ENCODE assay signal across 9 cellular contexts in the genomic region with DNA sequence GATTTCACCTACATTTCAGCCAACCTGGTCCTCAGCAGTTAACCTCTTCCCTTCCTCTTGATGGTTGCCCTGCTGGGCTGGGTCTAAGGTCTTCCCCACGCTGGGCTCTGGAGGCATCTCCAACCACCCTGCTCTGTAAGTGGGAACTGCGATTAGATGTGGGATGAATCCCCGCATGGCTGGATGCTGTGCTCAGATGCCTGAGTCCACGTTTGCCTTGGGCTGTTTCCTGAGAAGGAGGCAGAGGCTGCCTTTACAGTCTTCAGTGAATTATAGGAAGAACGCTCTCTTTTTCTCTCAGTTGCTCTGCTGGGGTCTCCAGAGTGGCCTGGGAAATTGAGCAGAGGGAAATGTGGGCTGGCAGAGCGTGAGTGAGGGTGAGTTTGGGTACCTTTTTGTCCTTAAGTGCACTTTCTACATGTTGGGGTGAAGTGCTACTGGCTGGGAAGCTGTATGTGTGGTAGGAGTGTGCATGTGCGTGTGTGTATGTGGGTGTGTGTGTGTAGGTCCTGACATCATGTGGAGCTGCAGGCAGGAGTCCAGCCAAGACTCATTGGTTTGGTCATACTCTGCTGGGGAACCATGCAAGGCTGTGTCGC. TPM values are rescaled to one million over a fixed set of nuclear protein-coding genes. Genes with fewer than 3 reads are reported as not detected.
DNase-seq lines count a peak whose midpoint lies in the region; ATAC-seq and TF ChIP-seq lines count a peak whose summit lies in the region.
"Had no signal": no experiment of that assay in that cellular context is flagged by ENCODE, and none has a peak within 500 bp of the region (broad histone marks: within the 10 kb centered on the region; RNA-seq: fewer than 3 reads in every experiment).

No MANE protein-coding gene starts in this region.

- peaks cover 0 to 16% (median 0%) of the 10 kb centered on the region in 9 donors for H3K36me3 ChIP-seq in heart left ventricle
- no peaks in the 10 kb centered on the region for H3K36me3 ChIP-seq in adrenal gland (replicated peaks in 1 of 2)
- H3K36me3 ChIP-seq in muscle layer of duodenum (ENCODE audit: control insufficient read depth in 1 of 2, insufficient read depth in 2 of 2, low read length in 2 of 2): no peaks in the 10 kb centered on the region
- peaks cover 0 to 7% (median 0%) of the 10 kb centered on the region in 4 donors for H3K36me3 ChIP-seq in upper lobe of left lung

- no peak overlapping the region for H3K4me3 Mint-ChIP-seq in HFFc6

- peaks cover 0 to 12% (median 0%) of the 10 kb centered on the region in 12 donors for H3K9me3 ChIP-seq in heart left ventricle
- no peaks in the 10 kb centered on the region for H3K9me3 ChIP-seq in adrenal gland (replicated peaks in 1 of 3)
- peaks cover 4 to 6% of the 10 kb centered on the region in 2 donors for H3K9me3 ChIP-seq in muscle layer of duodenum (ENCODE audit: control insufficient read depth in 1 of 2, low read length in 2 of 2)
- no peaks in the 10 kb centered on the region for H3K9me3 ChIP-seq in upper lobe of left lung

- H3K9me3 Mint-ChIP-seq in HFFc6: no peaks in the 10 kb centered on the region

- TF ChIP-seq CTCF in heart left ventricle (IDR thresholded peaks at IDR 0.05) (no peak), adrenal gland (IDR thresholded peaks at IDR 0.05) (no peak), upper lobe of left lung (IDR thresholded peaks at IDR 0.05) (no peak), HFFc6 (IDR thresholded peaks at IDR 0.05) (no peak)

- peaks cover 5% of the 10 kb centered on the region; the same call in 1 of the 2 replicates for H3K4me1 Mint-ChIP-seq in HFFc6 (ENCODE audit: low read depth)

- intact Hi-C loops in heart left ventricle (cut with DNase I): loop anchor here in 9 of 10 donors (2.0 to 10.0 kb wide), 14 partner anchors 60 to 303 kb away; a partner anchor contains a TSS
- intact Hi-C loops in cardiac septum (cut with DNase I): loop anchor here (5.0 kb wide), 2 partner anchors 65 to 180 kb away; a partner anchor contains a TSS
- intact Hi-C loops in adrenal gland (cut with DNase I): loop anchor here in 1 of 2 donors (10.0 kb wide), 1 partner anchor 293 kb away; no protein-coding TSS in a partner anchor

- TF ChIP-seq POLR2A in heart left ventricle (IDR thresholded peaks at IDR 0.05) (no peak), adrenal gland (IDR thresholded peaks at IDR 0.05) (no peak), upper lobe of left lung (IDR thresholded peaks at IDR 0.05) (peak in 1 of 4 donors; percentile 5)

- peak overlapping the region; percentile 75 to 97 (median 88) for H3K27ac ChIP-seq in heart left ventricle
- peak overlapping the region in 3 of 5 donors; percentile 23 to 84 (median 51) for H3K27ac ChIP-seq in adrenal gland
- peak overlapping the region; percentile 67 for H3K27ac ChIP-seq in muscle layer of duodenum (ENCODE audit: low read length)
- H3K27ac ChIP-seq in upper lobe of left lung: peak overlapping the region; percentile 77 to 90 (median 88)

- TF ChIP-seq EP300 in upper lobe of left lung (IDR thresholded peaks at IDR 0.05): no peak

- ATAC-seq in heart left ventricle (peak in 3 of 4 donors; percentile 26 to 37 (median 29)), upper lobe of left lung (ENCODE audit: low FRiP score in 2 of 2) (no peak)

- H3K4me3 ChIP-seq in heart left ventricle: peak overlapping the region; percentile 39 to 74 (median 62)
- peak overlapping the region in 1 of 4 donors; percentile 52 for H3K4me3 ChIP-seq in adrenal gland
- peak overlapping the region; percentile 60 to 61 for H3K4me3 ChIP-seq in muscle layer of duodenum (ENCODE audit: low read depth in 1 of 2, low read length in 2 of 2)
- peak overlapping the region; percentile 51 to 65 (median 57) for H3K4me3 ChIP-seq in upper lobe of left lung

- peaks cover 28% of the 10 kb centered on the region for H3K27me3 Mint-ChIP-seq in HFFc6 (ENCODE audit: insufficient read depth)

- H3K27ac Mint-ChIP-seq in HFFc6: no peak overlapping the region

- peak in 3 of 5 donors; percentile 50 to 60 (median 54) for DNase-seq in heart left ventricle
- DNase-seq in cardiac septum (ENCODE audit: low spot score): no peak
- DNase-seq in adrenal gland: peak in 1 of 7 donors; percentile 38
- DNase-seq in upper lobe of left lung: no peak
- no peak for DNase-seq in ureter (ENCODE audit: low spot score)
- no peak for DNase-seq in HFFc6
- DNase-seq in NCI-H128 (lab: John Stamatoyannopoulos, UW; ENCODE audit: unreplicated experiment): no peak

- peaks cover 0 to 44% (median 15%) of the 10 kb centered on the region in 12 donors for H3K4me1 ChIP-seq in heart left ventricle
- peaks cover 2 to 14% of the 10 kb centered on the region in 2 donors for H3K4me1 ChIP-seq in adrenal gland (replicated peaks in 1 of 2)
- peaks cover 5 to 12% of the 10 kb centered on the region in 2 donors for H3K4me1 ChIP-seq in muscle layer of duodenum (ENCODE audit: control insufficient read depth in 1 of 2, insufficient read depth in 2 of 2, low read length in 2 of 2)
- peaks cover 17 to 30% (median 24%) of the 10 kb centered on the region in 4 donors for H3K4me1 ChIP-seq in upper lobe of left lung

- WGBS in heart left ventricle, 4 donors: 49 to 53% (median 50%) methylated on average over 8 of the region's 8 CpGs
- WGBS in adrenal gland, 4 donors: 44 to 48% (median 45%) methylated on average over 8 of the region's 8 CpGs
- 33 to 46% methylated on average over 7 to 8 of the region's 8 CpGs for WGBS in upper lobe of left lung, 2 donors

- H3K36me3 Mint-ChIP-seq in HFFc6 (ENCODE audit: low read depth): no peaks in the 10 kb centered on the region

- no peaks in the 10 kb centered on the region for H3K27me3 ChIP-seq in heart left ventricle
- peaks cover 6% of the 10 kb centered on the region for H3K27me3 ChIP-seq in adrenal gland
- no peaks in the 10 kb centered on the region for H3K27me3 ChIP-seq in muscle layer of duodenum (ENCODE audit: low read depth, low read length)
- H3K27me3 ChIP-seq in upper lobe of left lung: no peaks in the 10 kb centered on the region

RNA-seq across cellular contexts. Expression of a gene that starts 1.5 kb away (rescaled TPM):
- total RNA-seq in heart left ventricle: 10 to 100 TPM; 11.3 to 36.0 (median 14.9) TPM
- 10 to 100 TPM; 11.7 to 20.3 TPM for polyA plus RNA-seq in heart left ventricle
- total RNA-seq in cardiac septum: 16.3 TPM
- total RNA-seq in adrenal gland: 10 to 100 TPM in 5 of 8 donors, 1 to 10 TPM in 3; 8.2 to 18.4 (median 11.6) TPM
- 1 to 10 TPM; 6.1 to 9.3 (median 6.8) TPM for polyA plus RNA-seq in adrenal gland
- 10 to 100 TPM; 15.6 to 39.6 (median 31.7) TPM for total RNA-seq in upper lobe of left lung
- 13.6 TPM for total RNA-seq in ureter
- total RNA-seq in HFFc6 (2021; fragmentation: NEBNext Ultra II Directional; extraction: Animal tissue kit (Norgen Biotek cat#: 25700)): not detected
- polyA plus RNA-seq: AG04450 had no signal

Comparison
In these comparisons a context has a peak if more than half of its experiments do, and no peak if none do; other contexts are left out.
1. DNase-seq: peak in heart left ventricle (3 of 5); none in cardiac septum (single experiment), upper lobe of left lung (0 of 2), ureter (single experiment), HFFc6 (single experiment) and NCI-H128 (single experiment).
2. ATAC-seq: peak in heart left ventricle (3 of 4); none in upper lobe of left lung (0 of 2).
3. RNA of a gene that starts 1.5 kb away (total RNA-seq): 15.6 to 39.6 TPM in upper lobe of left lung, 16.3 TPM in cardiac septum (single experiment), 11.3 to 36.0 TPM in heart left ventricle, 13.6 TPM in ureter (single experiment) and 8.2 to 18.4 TPM in adrenal gland; not detected in HFFc6; every median in the first group is over 4 times any median in the second.
4. Peak in every context shown above with its lines, with median percentiles within 50 percentile points of each other: H3K27ac ChIP-seq.